ENCODE assay signal across 8 cellular contexts in the genomic region with DNA sequence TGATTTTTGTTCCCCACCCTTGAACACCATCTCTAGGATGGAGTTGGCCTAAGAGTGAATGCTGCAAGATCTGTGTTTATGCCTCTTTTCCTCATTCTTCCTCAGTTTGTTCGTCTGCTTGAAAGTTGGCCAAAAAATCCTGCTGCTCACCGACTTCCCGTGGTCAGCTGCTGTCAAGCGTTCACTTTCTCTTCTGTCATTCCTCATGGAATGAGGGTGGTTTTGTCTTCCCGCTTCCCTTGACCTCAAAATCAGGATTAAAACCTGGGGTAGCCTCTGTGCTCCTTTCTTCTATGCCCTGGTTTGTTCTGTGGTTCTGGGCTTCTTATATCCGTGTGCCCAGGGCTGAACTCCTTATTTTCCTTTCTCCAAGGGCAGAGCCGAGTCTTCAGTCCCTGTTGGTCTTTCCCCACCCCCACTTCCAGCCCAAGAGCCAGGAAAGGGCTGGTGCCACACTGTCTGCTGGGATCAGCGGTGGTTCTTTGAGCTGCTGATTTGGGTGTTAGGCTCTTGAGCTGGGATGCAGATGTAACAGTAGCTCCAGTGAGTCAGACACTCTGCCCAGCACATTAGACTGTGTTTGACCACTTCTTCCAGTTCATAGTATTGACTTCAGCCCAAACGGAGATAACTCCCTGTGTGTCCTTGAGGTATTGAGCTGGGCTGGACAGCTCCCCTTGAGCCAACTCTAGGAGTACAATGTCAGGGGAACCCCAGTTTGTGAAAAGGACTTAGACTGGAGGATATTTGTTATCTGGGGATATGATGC. TPM values are rescaled to one million over a fixed set of nuclear protein-coding genes. Genes with fewer than 3 reads are reported as not detected.
DNase-seq lines count a peak whose midpoint lies in the region; ATAC-seq and TF ChIP-seq lines count a peak whose summit lies in the region.

No MANE protein-coding gene starts in this region.

- H3K4me1 ChIP-seq in heart left ventricle, result peaks cover 4 to 65% (median 46%) of the 10 kb centered on the region in 12 donors
- H3K4me1 ChIP-seq in adrenal gland (replicated peaks in 1 of 2), result peaks cover 20 to 50% of the 10 kb centered on the region in 2 donors
- H3K4me1 ChIP-seq in upper lobe of right lung, result peaks cover 38% of the 10 kb centered on the region
- peaks cover 10% of the 10 kb centered on the region for H3K4me1 ChIP-seq in ovary (ENCODE audit: insufficient read depth)

- TF ChIP-seq CTCF in heart left ventricle (IDR thresholded peaks at IDR 0.05), result no peak
- TF ChIP-seq CTCF in adrenal gland (IDR thresholded peaks at IDR 0.05), result no peak
- no peak for TF ChIP-seq CTCF in upper lobe of right lung (IDR thresholded peaks at IDR 0.05)
- TF ChIP-seq CTCF in ovary (IDR thresholded peaks at IDR 0.05), result no peak

- intact Hi-C loops in heart left ventricle (cut with DNase I) (loop anchor here in 1 of 10 donors (5.0 kb wide), 1 partner anchor 633 kb away; the partner anchor contains the start of gene CTDSPL2), left ventricle myocardium superior (cut with micrococcal nuclease) (no loop called here), adrenal gland (cut with DNase I) (no loop called here), upper lobe of right lung (cut with DNase I) (no loop called here), ovary (cut with DNase I) (no loop called here)

- H3K9me3 ChIP-seq in heart left ventricle (no peaks in the 10 kb centered on the region), adrenal gland (replicated peaks in 1 of 3) (no peaks in the 10 kb centered on the region), upper lobe of right lung (no peaks in the 10 kb centered on the region), ovary (no peaks in the 10 kb centered on the region)

- DNase-seq in heart left ventricle, result peak in 2 of 5 donors; percentile 25 to 31
- no peak for DNase-seq in left ventricle myocardium superior
- peak in 6 of 7 donors; percentile 46 to 70 (median 58) for DNase-seq in adrenal gland
- no peak for DNase-seq in upper lobe of right lung
- DNase-seq in ovary, result no peak
- DNase-seq in GM19238 (ENCODE audit: insufficient read length, low spot score), result no peak
- DNase-seq in ureter (ENCODE audit: low spot score), result no peak

- ATAC-seq in heart left ventricle, result no peak
- no peak for ATAC-seq in left ventricle myocardium superior
- ATAC-seq in upper lobe of right lung, result no peak

- peaks cover 0 to 63% (median 53%) of the 10 kb centered on the region in 9 donors for H3K36me3 ChIP-seq in heart left ventricle
- peaks cover 0 to 54% of the 10 kb centered on the region in 2 donors for H3K36me3 ChIP-seq in adrenal gland (replicated peaks in 1 of 2)
- peaks cover 46% of the 10 kb centered on the region for H3K36me3 ChIP-seq in upper lobe of right lung
- H3K36me3 ChIP-seq in ovary, result no peaks in the 10 kb centered on the region

- H3K4me3 ChIP-seq in heart left ventricle (peak overlapping the region in 5 of 12 donors; percentile 69 to 95 (median 94)), adrenal gland (peak overlapping the region in 1 of 4 donors; percentile 70), upper lobe of right lung (peak overlapping the region; percentile 94), ovary (no peak overlapping the region)

- H3K27ac ChIP-seq in heart left ventricle, result peak overlapping the region in 10 of 12 donors; percentile 9 to 100 (median 96)
- peak overlapping the region in 3 of 5 donors; percentile 89 to 98 (median 96) for H3K27ac ChIP-seq in adrenal gland
- H3K27ac ChIP-seq in layer of hippocampus (ENCODE audit: low read depth, low read length), result peak overlapping the region; percentile 98
- peak overlapping the region; percentile 98 for H3K27ac ChIP-seq in upper lobe of right lung
- no peak overlapping the region for H3K27ac ChIP-seq in ovary

- WGBS in heart left ventricle, 4 donors, result 60 to 70% (median 61%) methylated on average over 9 of the region's 9 CpGs
- WGBS in adrenal gland, 4 donors, result 57 to 65% (median 63%) methylated on average over 9 of the region's 9 CpGs
- WGBS in ovary, 3 donors, result 73 to 86% (median 81%) methylated on average over 9 of the region's 9 CpGs

- no peak for TF ChIP-seq EP300 in ovary (IDR thresholded peaks at IDR 0.05)

- no peak for TF ChIP-seq POLR2A in heart left ventricle (IDR thresholded peaks at IDR 0.05)
- peak in 1 of 2 donors; percentile 58 for TF ChIP-seq POLR2A in adrenal gland (IDR thresholded peaks at IDR 0.05)
- no peak for TF ChIP-seq POLR2A in ovary (IDR thresholded peaks at IDR 0.05)

- H3K27me3 ChIP-seq in heart left ventricle (no peaks in the 10 kb centered on the region), adrenal gland (no peaks in the 10 kb centered on the region), layer of hippocampus (ENCODE audit: control insufficient read depth, insufficient read depth, low read length) (no peaks in the 10 kb centered on the region), upper lobe of right lung (no peaks in the 10 kb centered on the region), ovary (no peaks in the 10 kb centered on the region)

RNA-seq across cellular contexts. Expression of gene SERF2, which starts 2.3 kb away (rescaled TPM):
- 1,000 to 10,000 TPM in 3 of 9 donors, 100 to 1,000 TPM in 6; 705 to 1,199 (median 843) TPM for total RNA-seq in heart left ventricle
- polyA plus RNA-seq in heart left ventricle, result 1,000 to 10,000 TPM; 1,530 to 4,156 TPM
- 1,014 TPM for total RNA-seq in left ventricle myocardium superior
- total RNA-seq in adrenal gland, result 1,000 to 10,000 TPM; 1,083 to 1,590 (median 1,398) TPM
- 1,000 to 10,000 TPM in 2 of 3 donors, 100 to 1,000 TPM in 1; 897 to 5,418 (median 3,997) TPM for polyA plus RNA-seq in adrenal gland
- total RNA-seq in upper lobe of right lung, result 769 TPM
- 100 to 1,000 TPM; 433 to 587 (median 484) TPM for total RNA-seq in ovary
- 100 to 1,000 TPM; 254 to 981 TPM for polyA plus RNA-seq in ovary
- total RNA-seq in ureter, result 651 TPM

RNA-seq across cellular contexts. Expression of gene SERINC4, which starts 5.6 kb away (rescaled TPM):
- total RNA-seq in heart left ventricle (under 1 TPM in 8 of 9 donors, not detected in 1; 0.14 to 0.37 (median 0.31) TPM), left ventricle myocardium superior (not detected), adrenal gland (not detected), upper lobe of right lung (not detected), ovary (under 1 TPM in 5 of 7 donors, not detected in 2; 0.07 to 0.36 (median 0.18) TPM), ureter (0.34 TPM)
- polyA plus RNA-seq in heart left ventricle (under 1 TPM; 0.25 to 0.42 TPM), adrenal gland (under 1 TPM; 0.18 to 0.48 (median 0.30) TPM), ovary (under 1 TPM in 1 of 2 donors, not detected in 1; 0.39 TPM)

RNA-seq across cellular contexts. Expression of gene HYPK, which starts 5.9 kb away (rescaled TPM):
- 10 to 100 TPM; 10.3 to 16.5 (median 13.6) TPM for total RNA-seq in heart left ventricle
- 10 to 100 TPM; 42.9 to 56.5 TPM for polyA plus RNA-seq in heart left ventricle
- total RNA-seq in left ventricle myocardium superior, result 12.3 TPM
- 10 to 100 TPM in 7 of 8 donors, 1 to 10 TPM in 1; 3.7 to 31.5 (median 23.9) TPM for total RNA-seq in adrenal gland
- polyA plus RNA-seq in adrenal gland, result 10 to 100 TPM; 11.9 to 24.2 (median 17.2) TPM
- 11.3 TPM for total RNA-seq in upper lobe of right lung
- total RNA-seq in ovary, result 10 to 100 TPM in 6 of 7 donors, 1 to 10 TPM in 1; 9.1 to 20.7 (median 14.1) TPM
- 10 to 100 TPM in 1 of 2 donors, 1 to 10 TPM in 1; 7.2 to 12.3 TPM for polyA plus RNA-seq in ovary
- total RNA-seq in ureter, result 14.3 TPM

RNA-seq across cellular contexts. Expression of gene ELL3, which starts 17.7 kb away (rescaled TPM):
- 1 to 10 TPM in 5 of 9 donors, under 1 TPM in 4; 0.35 to 6.3 (median 1.0) TPM for total RNA-seq in heart left ventricle
- 1 to 10 TPM in 1 of 2 donors, under 1 TPM in 1; 0.86 to 1.1 TPM for polyA plus RNA-seq in heart left ventricle
- total RNA-seq in left ventricle myocardium superior, result 1.3 TPM
- total RNA-seq in adrenal gland, result 10 to 100 TPM in 1 of 8 donors, 1 to 10 TPM in 7; 1.2 to 66.8 (median 5.0) TPM
- 1 to 10 TPM; 2.8 to 3.5 (median 3.2) TPM for polyA plus RNA-seq in adrenal gland
- total RNA-seq in upper lobe of right lung, result 4.3 TPM
- total RNA-seq in ovary, result 1 to 10 TPM; 2.2 to 7.2 (median 5.5) TPM
- polyA plus RNA-seq in ovary, result 1 to 10 TPM; 4.7 to 4.9 TPM
- 2.9 TPM for total RNA-seq in ureter

RNA-seq across cellular contexts. Expression of gene MFAP1, which starts 30.0 kb away (rescaled TPM):
- 10 to 100 TPM; 13.2 to 22.3 (median 20.2) TPM for total RNA-seq in heart left ventricle
- polyA plus RNA-seq in heart left ventricle, result 10 to 100 TPM; 13.7 to 35.5 TPM
- 19.3 TPM for total RNA-seq in left ventricle myocardium superior
- 10 to 100 TPM; 18.1 to 38.9 (median 29.1) TPM for total RNA-seq in adrenal gland
- polyA plus RNA-seq in adrenal gland, result 10 to 100 TPM in 2 of 3 donors, 1 to 10 TPM in 1; 9.5 to 68.0 (median 18.6) TPM
- 21.0 TPM for total RNA-seq in upper lobe of right lung
- 10 to 100 TPM; 12.4 to 29.3 (median 21.0) TPM for total RNA-seq in ovary
- polyA plus RNA-seq in ovary, result 10 to 100 TPM; 18.6 to 54.1 TPM
- 20.3 TPM for total RNA-seq in ureter

Comparison
In these comparisons a context has a peak if more than half of its experiments do, and no peak if none do; other contexts are left out.
1. DNase-seq: peak in adrenal gland (6 of 7); none in left ventricle myocardium superior (single experiment), upper lobe of right lung (single experiment), ovary (0 of 5), GM19238 (single experiment) and ureter (single experiment).
2. H3K27ac ChIP-seq: peak in heart left ventricle (10 of 12), adrenal gland (3 of 5), layer of hippocampus (single experiment) and upper lobe of right lung (single experiment); none in ovary (0 of 2).